1 cellular context compared by ENCODE assay signal in the genomic region with DNA sequence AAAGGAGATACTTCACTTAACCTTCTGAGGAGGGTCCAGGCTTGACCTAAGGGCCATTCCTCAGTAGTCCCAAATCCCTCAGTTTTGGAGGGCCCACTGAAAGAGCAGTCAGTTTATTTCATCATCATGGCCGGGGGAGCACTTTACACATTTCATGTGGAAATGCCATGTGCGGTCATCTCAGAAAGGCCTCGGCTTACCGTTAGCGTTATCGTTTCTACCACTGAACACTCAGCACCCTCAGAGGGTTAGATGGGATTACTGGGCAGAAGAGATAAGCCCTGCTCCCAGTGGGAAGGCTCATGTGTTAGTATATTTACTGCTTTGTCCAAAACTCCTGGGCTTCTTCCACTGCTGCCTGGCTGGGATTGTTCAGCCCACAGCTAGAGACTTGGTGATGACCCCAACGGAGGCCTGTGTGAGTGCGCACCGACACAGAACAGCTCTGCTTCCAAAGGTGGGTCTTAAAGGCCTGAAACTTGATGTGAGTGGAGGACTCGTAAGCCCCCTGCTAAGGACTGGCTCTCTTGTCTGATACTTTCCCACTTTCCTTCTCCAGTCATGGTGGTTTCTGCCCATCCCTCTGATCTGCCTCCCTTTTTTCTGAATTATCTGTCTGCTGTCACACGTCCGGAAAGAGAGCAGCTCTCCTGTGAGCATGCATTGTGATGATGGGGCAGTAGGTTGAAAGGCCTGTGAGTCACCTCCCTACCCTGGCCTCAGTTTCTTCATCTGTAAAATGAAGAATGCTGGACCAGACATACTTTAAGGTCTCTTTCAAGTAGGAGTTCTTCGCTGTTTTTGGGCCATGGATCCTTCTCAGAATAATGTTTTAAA.
TF ChIP-seq lines count a peak whose summit lies in the region.

No MANE protein-coding gene starts in this region.

TF ChIP-seq in IMR-90, 13 proteins besides CTCF, POLR2A, EP300 and RAD21 (continued from another document):
- TF ChIP-seq USF2 (IDR thresholded peaks at IDR 0.05; ENCODE audit: low read depth, low read length) (no peak), MAZ (IDR thresholded peaks at IDR 0.05; ENCODE audit: borderline replicate concordance, low read depth, low read length) (no peak), FOS (IDR thresholded peaks at IDR 0.05; ENCODE audit: low read depth, low read length) (no peak), RFX5 (IDR thresholded peaks at IDR 0.05; ENCODE audit: low read depth, low read length) (no peak), CEBPB (IDR thresholded peaks at IDR 0.05; ENCODE audit: low read depth, low read length) (no peak)
- TF ChIP-seq, protein P1, sequence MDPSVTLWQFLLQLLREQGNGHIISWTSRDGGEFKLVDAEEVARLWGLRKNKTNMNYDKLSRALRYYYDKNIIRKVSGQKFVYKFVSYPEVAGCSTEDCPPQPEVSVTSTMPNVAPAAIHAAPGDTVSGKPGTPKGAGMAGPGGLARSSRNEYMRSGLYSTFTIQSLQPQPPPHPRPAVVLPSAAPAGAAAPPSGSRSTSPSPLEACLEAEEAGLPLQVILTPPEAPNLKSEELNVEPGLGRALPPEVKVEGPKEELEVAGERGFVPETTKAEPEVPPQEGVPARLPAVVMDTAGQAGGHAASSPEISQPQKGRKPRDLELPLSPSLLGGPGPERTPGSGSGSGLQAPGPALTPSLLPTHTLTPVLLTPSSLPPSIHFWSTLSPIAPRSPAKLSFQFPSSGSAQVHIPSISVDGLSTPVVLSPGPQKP (IDR thresholded peaks at IDR 0.05; ENCODE audit: borderline replicate concordance, low read depth, low read length) = no peak
